21 cellular contexts compared by ENCODE assay signal in genomic region chr2:178251126-178251525, GRCh38. TPM values are rescaled to one million over a fixed set of nuclear protein-coding genes. Genes with fewer than 3 reads are reported as not detected.
A peak's percentile ranks its signal among the peaks of the same experiment; 100 is the strongest.
DNase-seq lines count a peak whose midpoint lies in the region; ATAC-seq, FAIRE-seq and TF ChIP-seq lines count a peak whose summit lies in the region.
"Had no signal": no experiment of that assay in that cellular context is flagged by ENCODE, and none has a peak within 500 bp of the region (broad histone marks: within the 10 kb centered on the region; RNA-seq: fewer than 3 reads in every experiment).

No MANE protein-coding gene starts in this region.

- peak; percentile 19 for DNase-seq in NCI-H2107 treated with DMSO at 0.1 percent for 48 hours (lab: John Stamatoyannopoulos, UW; ENCODE audit: unreplicated experiment)
- DNase-seq in NCI-H2107 (lab: John Stamatoyannopoulos, UW): no peak
- DNase-seq in endodermal cell: no peak
- DNase-seq in thoracic aorta (ENCODE audit: low spot score): no peak
- no peak for DNase-seq in dermis blood vessel endothelial cell
- no peak for DNase-seq in GM19239 (ENCODE audit: insufficient read length, low spot score)
- DNase-seq: BE2C; CD4-positive, CD25-positive, alpha-beta regulatory T cell; COR-L47; DMS 273 treated with DMSO at 0.1 percent for 48 hours; GDM1; GM23248; NCI-H1436; NCI-H2081 treated with DMSO at 0.1 percent for 48 hours; NCI-H446; NCI-H526 treated with DMSO at 0.1 percent for 48 hours; Peyer's patch had no signal

- H3K27ac ChIP-seq in endodermal cell (ENCODE audit: low read depth, low read length): peak overlapping the region; percentile 82
- no peak overlapping the region for H3K27ac ChIP-seq in thoracic aorta
- H3K27ac ChIP-seq: GM23248, HL-60, Peyer's patch, SJSA1 had no signal

- peaks cover 7% of the 10 kb centered on the region for H3K4me1 Mint-ChIP-seq in endodermal cell
- H3K4me1 Mint-ChIP-seq: CD4-positive, CD25-positive, alpha-beta regulatory T cell had no signal

- TF ChIP-seq CTCF in endodermal cell (conservative IDR thresholded peaks at IDR 0.05): no peak
- no peak for TF ChIP-seq CTCF in thoracic aorta (IDR thresholded peaks at IDR 0.05)

- H3K9me3 Mint-ChIP-seq in endodermal cell: no peaks in the 10 kb centered on the region

- H3K4me3 Mint-ChIP-seq in endodermal cell: no peak overlapping the region
- H3K4me3 Mint-ChIP-seq: CD4-positive, CD25-positive, alpha-beta regulatory T cell had no signal

- peak; percentile 50 for ATAC-seq in thoracic aorta (ENCODE audit: insufficient number of reproducible peaks, low FRiP score, low read depth)

- no peaks in the 10 kb centered on the region for H3K27me3 Mint-ChIP-seq in endodermal cell (ENCODE audit: insufficient read depth)

- H3K4me1 ChIP-seq in endodermal cell (ENCODE audit: control insufficient read depth, insufficient read depth, low read length) (peaks cover 4% of the 10 kb centered on the region), neuron (ENCODE audit: insufficient read depth, low read length) (peaks cover 19% of the 10 kb centered on the region), thoracic aorta (ENCODE audit: control insufficient read depth in 1 of 2, low read depth in 2 of 2) (peaks cover 0 to 6% of the 10 kb centered on the region in 2 donors)
- H3K4me1 ChIP-seq: BE2C, Peyer's patch, SJSA1 had no signal

- no peak overlapping the region for H3K9ac ChIP-seq in endodermal cell (ENCODE audit: extremely low read depth, low read length, poor library complexity, severe bottlenecking)
- H3K9ac ChIP-seq: GM23248 had no signal

- no peak overlapping the region for H3K27ac Mint-ChIP-seq in endodermal cell
- H3K27ac Mint-ChIP-seq: CD4-positive, CD25-positive, alpha-beta regulatory T cell had no signal

- no peaks in the 10 kb centered on the region for H3K36me3 ChIP-seq in endodermal cell (ENCODE audit: control insufficient read depth, insufficient read depth, low read length)
- no peaks in the 10 kb centered on the region for H3K36me3 ChIP-seq in neuron (ENCODE audit: insufficient read depth, low read length)
- H3K36me3 ChIP-seq in thoracic aorta: no peaks in the 10 kb centered on the region
- H3K36me3 ChIP-seq: BE2C, HAP-1, Peyer's patch, SJSA1 had no signal

- H3K27me3 ChIP-seq in endodermal cell (ENCODE audit: control insufficient read depth, insufficient read depth, low read length, poor library complexity, severe bottlenecking) (no peaks in the 10 kb centered on the region), neuron (ENCODE audit: insufficient read depth, low read length) (no peaks in the 10 kb centered on the region), thoracic aorta (replicated peaks; ENCODE audit: insufficient read depth) (no peaks in the 10 kb centered on the region)
- H3K27me3 ChIP-seq: BE2C, Peyer's patch, SJSA1 had no signal

- FAIRE-seq in GM19239 (lab: Jason Lieb, UNC): no peak

- 85% methylated on average over 3 to 4 of the region's 4 CpGs for WGBS in endodermal cell (ENCODE audit: insufficient coverage in 1 of 2, insufficient read length in 1 of 2), 2 experiments

- H3K36me3 Mint-ChIP-seq in endodermal cell (ENCODE audit: low read depth): no peaks in the 10 kb centered on the region
- H3K36me3 Mint-ChIP-seq: CD4-positive, CD25-positive, alpha-beta regulatory T cell had no signal

- peak overlapping the region; percentile 15 for H2AFZ ChIP-seq in neuron (ENCODE audit: low read depth, low read length)
- H2AFZ ChIP-seq: GM23248 had no signal

- H3K4me3 ChIP-seq in endodermal cell (ENCODE audit: low read length) (no peak overlapping the region), neuron (ENCODE audit: low read length) (no peak overlapping the region), thoracic aorta (no peak overlapping the region)
- H3K4me3 ChIP-seq: GM23248, HAP-1, Peyer's patch, SJSA1 had no signal

- H3K9me3 ChIP-seq in endodermal cell (ENCODE audit: control insufficient read depth, low read length) (no peaks in the 10 kb centered on the region), neuron (ENCODE audit: low read length) (no peaks in the 10 kb centered on the region), thoracic aorta (no peaks in the 10 kb centered on the region)
- H3K9me3 ChIP-seq: BE2C, HAP-1, Peyer's patch, SJSA1 had no signal

RNA-seq across cellular contexts. Expression of gene OSBPL6, which starts 56.8 kb away (rescaled TPM):
- total RNA-seq in endodermal cell: 1 to 10 TPM; 3.4 to 3.6 TPM
- 8.3 TPM for polyA plus RNA-seq in endodermal cell (2013, experiment 1 of 2)
- polyA plus RNA-seq in endodermal cell (2013, experiment 2 of 2): 7.9 TPM
- 1 to 10 TPM in 1 of 2 donors, under 1 TPM in 1; 0.95 to 4.6 TPM for total RNA-seq in thoracic aorta
- 4.1 and 5.3 TPM in 2 replicates for total RNA-seq in dermis blood vessel endothelial cell
- total RNA-seq: CD4-positive, CD25-positive, alpha-beta regulatory T cell had no signal
